Comparison of ENCODE assay signal across 30 cellular contexts in the genomic region with DNA sequence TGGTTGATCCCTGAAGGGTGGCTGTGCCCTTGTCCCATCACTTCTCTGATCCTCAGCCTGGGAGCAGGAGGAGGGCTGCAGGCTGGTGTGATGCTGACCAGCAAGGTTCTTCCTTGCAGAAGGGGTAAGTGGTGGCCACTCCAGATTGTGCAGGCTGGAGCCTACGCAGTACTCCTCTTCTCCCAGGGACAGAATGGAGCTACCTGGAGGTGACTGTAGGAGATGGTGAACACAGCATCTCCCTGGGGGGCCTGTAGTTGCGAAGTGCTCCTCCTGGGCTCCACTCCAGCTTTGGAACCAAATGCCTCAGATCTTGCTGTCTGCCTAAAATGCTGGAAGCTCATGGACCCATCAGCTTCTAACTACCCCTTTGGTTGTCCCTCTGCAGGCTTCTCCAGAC.
"Had no signal": no experiment of that assay in that cellular context is flagged by ENCODE, and none has a peak within 500 bp of the region (broad histone marks: within the 10 kb centered on the region; RNA-seq: fewer than 3 reads in every experiment).

No MANE protein-coding gene starts in this region.

- DNase-seq: Karpas-422, Kasumi-1, MG63, MM.1S, MV-4-11, NCI-H1048, NCI-H1092, NCI-H1092 treated with DMSO at 0.1 percent for 48 hours, NCI-H1105, NCI-H1105 treated with DMSO at 0.1 percent for 48 hours, NCI-H1417, NCI-H1417 treated with DMSO at 0.1 percent for 48 hours, NCI-H1436, NCI-H1436 treated with DMSO at 0.1 percent for 48 hours, NCI-H146, NCI-H187, NCI-H187 treated with DMSO at 0.1 percent for 48 hours, NCI-H1930, NCI-H2029, NCI-H2029 treated with DMSO at 0.1 percent for 48 hours, NCI-H2081, NCI-H2081 treated with DMSO at 0.1 percent for 48 hours, NCI-H2107, NCI-H2227 treated with DMSO at 0.1 percent for 48 hours, NCI-H226, NCI-H345, NCI-H446, NCI-H446 treated with DMSO at 0.1 percent for 48 hours, NCI-H510A, NCI-H510A treated with DMSO at 0.1 percent for 48 hours had no signal

- H3K36me3 ChIP-seq: MG63 had no signal

- H3K9me3 ChIP-seq: MG63 had no signal

- H3K4me3 ChIP-seq: MG63 had no signal

- H3K27me3 ChIP-seq: MG63 had no signal
